18 cellular contexts compared by ENCODE assay signal in genomic region chr5:6279607-6280006, GRCh38.
DNase-seq lines count a peak whose midpoint lies in the region; ATAC-seq and TF ChIP-seq lines count a peak whose summit lies in the region.
"Had no signal": no experiment of that assay in that cellular context is flagged by ENCODE, and none has a peak within 500 bp of the region (broad histone marks: within the 10 kb centered on the region; RNA-seq: fewer than 3 reads in every experiment).

No MANE protein-coding gene starts in this region.

- intact Hi-C loops in psoas muscle (cut with DNase I), result no loop called here

- DNase-seq in Ammon's horn (ENCODE audit: low spot score) (peak; percentile 84), SK-MEL-5 (ENCODE audit: low read depth, low spot score) (peak; percentile 20), hippocampal formation (lab: John Stamatoyannopoulos, UW) (peak; percentile 25 to 29), nucleus accumbens (lab: John Stamatoyannopoulos, UW) (peak in 40 of 56 donors; percentile 3 to 75 (median 34)), ACHN (no peak), smooth muscle cell (lab: John Stamatoyannopoulos, UW; ENCODE audit: unreplicated experiment) (no peak), psoas muscle (no peak), NOMO-1 treated with DMSO at 0.1 percent for 48 hours (lab: John Stamatoyannopoulos, UW; ENCODE audit: unreplicated experiment) (no peak)
- DNase-seq: Caco-2, DMS153, Kasumi-1, MM.1S, NCI-H1092 treated with DMSO at 0.1 percent for 48 hours, NCI-H2107, NCI-H226, NCI-H69, SJCRH30 had no signal

- no peak overlapping the region for H3K9ac ChIP-seq in smooth muscle cell (ENCODE audit: low read depth)

- H3K27ac ChIP-seq in smooth muscle cell (ENCODE audit: low read depth) (no peak overlapping the region), psoas muscle (no peak overlapping the region)
- H3K27ac ChIP-seq: A549, SJCRH30 had no signal

- no peaks in the 10 kb centered on the region for H3K36me3 ChIP-seq in smooth muscle cell (ENCODE audit: low read depth)
- no peaks in the 10 kb centered on the region for H3K36me3 ChIP-seq in psoas muscle (ENCODE audit: insufficient read depth in 1 of 2, low read depth in 1 of 2)
- H3K36me3 ChIP-seq: SJCRH30 had no signal

- no peak overlapping the region for H2AFZ ChIP-seq in smooth muscle cell (ENCODE audit: low read depth)

- no peak overlapping the region for H3K4me2 ChIP-seq in smooth muscle cell
- H3K4me2 ChIP-seq: A549 had no signal

- H3K4me1 ChIP-seq in smooth muscle cell (ENCODE audit: low read depth) (no peaks in the 10 kb centered on the region), psoas muscle (no peaks in the 10 kb centered on the region)
- H3K4me1 ChIP-seq: A549, Caco-2, SJCRH30 had no signal

- no peaks in the 10 kb centered on the region for H3K9me3 ChIP-seq in smooth muscle cell (replicated peaks; ENCODE audit: low read depth)
- peaks cover 6% of the 10 kb centered on the region for H3K9me3 ChIP-seq in psoas muscle
- H3K9me3 ChIP-seq: A549, Caco-2, SJCRH30 had no signal

- no peaks in the 10 kb centered on the region for H4K20me1 ChIP-seq in smooth muscle cell (ENCODE audit: low read depth)

- H3K27me3 ChIP-seq in smooth muscle cell (ENCODE audit: low read depth) (peaks cover 4% of the 10 kb centered on the region), psoas muscle (ENCODE audit: insufficient read depth in 3 of 3, low read length in 2 of 3) (no peaks in the 10 kb centered on the region)
- H3K27me3 ChIP-seq: SJCRH30 had no signal

- H3F3A ChIP-seq in smooth muscle cell (ENCODE audit: low read depth), result no peaks in the 10 kb centered on the region

- H3K4me3 ChIP-seq in smooth muscle cell (no peak overlapping the region), psoas muscle (no peak overlapping the region)
- H3K4me3 ChIP-seq: A549, SJCRH30 had no signal

- H3K79me2 ChIP-seq in smooth muscle cell (ENCODE audit: low read depth), result no peaks in the 10 kb centered on the region

- in situ Hi-C loops in SK-MEL-5 (cut with HindIII; ENCODE audit: low pct_unique_long_range_greater_than_20kb, low sequenced_read_pairs), result no loop called here
- in situ Hi-C loops in ACHN (cut with HindIII; ENCODE audit: low pct_ligation_motif_present, low pct_unique_long_range_greater_than_20kb, low sequenced_read_pairs), result no loop called here

- 81% methylated on average over 5 of the region's 5 CpGs for WGBS in smooth muscle cell (ENCODE audit: low lambda C conversion rate)
- 81 to 85% (median 83%) methylated on average over 5 of the region's 5 CpGs for WGBS in psoas muscle, 3 donors

- no peak for TF ChIP-seq CTCF in smooth muscle cell (IDR thresholded peaks at IDR 0.05; ENCODE audit: borderline replicate concordance, insufficient read depth, poor library complexity, severe bottlenecking)
- TF ChIP-seq CTCF in psoas muscle (IDR thresholded peaks at IDR 0.05), result no peak

- ATAC-seq in psoas muscle, result no peak
- ATAC-seq: A549 had no signal

Comparison
In these comparisons a context has a peak if more than half of its experiments do, and no peak if none do; other contexts are left out.
1. DNase-seq: peak in Ammon's horn (single experiment), SK-MEL-5 (single experiment), hippocampal formation (2 of 2) and nucleus accumbens (40 of 56); none in ACHN (single experiment), smooth muscle cell (single experiment), psoas muscle (0 of 2) and NOMO-1 treated with DMSO at 0.1 percent for 48 hours (single experiment).